Comparison of ENCODE assay signal across 23 cellular contexts in genomic region chr1:42251042-42251441, GRCh38.
DNase-seq lines count a peak whose midpoint lies in the region; ATAC-seq, FAIRE-seq and TF ChIP-seq lines count a peak whose summit lies in the region.
"Had no signal": no experiment of that assay in that cellular context is flagged by ENCODE, and none has a peak within 500 bp of the region (broad histone marks: within the 10 kb centered on the region; RNA-seq: fewer than 3 reads in every experiment).

No MANE protein-coding gene starts in this region.

- H3K79me2 ChIP-seq in HepG2 (ENCODE audit: insufficient read depth, low read length) (peaks cover 46% of the 10 kb centered on the region), K562 (ENCODE audit: control insufficient read depth, insufficient read depth, low read length) (peaks cover 51% of the 10 kb centered on the region)

- H3K9me3 ChIP-seq in HepG2 (ENCODE audit: low read length) (no peaks in the 10 kb centered on the region), right lobe of liver (peaks cover 0 to 4% (median 0%) of the 10 kb centered on the region in 4 donors), K562 (replicated peaks; ENCODE audit: control insufficient read depth, insufficient read depth, low read depth, low read length) (peaks cover 7% of the 10 kb centered on the region; the same call in 1 of the 2 replicates)
- H3K9me3 ChIP-seq: Caco-2 had no signal

- DNase-seq in HepG2 (ENCODE audit: low spot score) (no peak), right lobe of liver (no peak), SW480 (ENCODE audit: low spot score) (peak; percentile 5), K562 (ENCODE audit: extremely low read depth in 1 of 4, low spot score in 3 of 4) (no peak), glomerular visceral epithelial cell (ENCODE audit: extremely low spot score) (no peak), activated gamma-delta T cell treated with Interleukin-2 at 50 U/mL for 16 hours (no peak)
- no peak for DNase-seq in stimulated activated naive CD4-positive, alpha-beta T cell treated with Interleukin-2 at 50 U/mL for 16 hours (lab: John Stamatoyannopoulos, UW)
- DNase-seq: AML-193; Caco-2; Calu3; CD4-positive, alpha-beta T cell; CD8-positive, alpha-beta T cell; DMS79 treated with DMSO at 0.1 percent for 48 hours; GF-D8 had no signal

- no peak overlapping the region for H2AFZ ChIP-seq in HepG2 (ENCODE audit: low read length)
- H2AFZ ChIP-seq in K562 (ENCODE audit: low read depth, low read length), result no peak overlapping the region

- no peak for FAIRE-seq in HepG2 (lab: Jason Lieb, UNC)
- no peak for FAIRE-seq in K562 (lab: Jason Lieb, UNC)
- FAIRE-seq: A549, D721Med, G401.6, GM12878, GM12892, GM18507 had no signal

- H3K27me3 ChIP-seq in HepG2 (ENCODE audit: control insufficient read depth in 1 of 2, insufficient read depth in 2 of 2, low read length in 2 of 2) (no peaks in the 10 kb centered on the region), right lobe of liver (no peaks in the 10 kb centered on the region), K562 (ENCODE audit: control insufficient read depth in 2 of 2, insufficient read depth in 2 of 2, low read length in 2 of 2) (no peaks in the 10 kb centered on the region)
- H3K27me3 ChIP-seq: BLaER1 treated with 17β-estradiol and CSF1 and Interleukin-3, amounts not matched to agents 10 nM and 100 nM had no signal

- TF ChIP-seq RAD21 in HepG2 (CRISPR knock-in tag; IDR thresholded peaks at IDR 0.05) (no peak), K562 (CRISPR knock-in tag; conservative IDR thresholded peaks at IDR 0.05 in 1 of 2, IDR thresholded peaks at IDR 0.05 in 1 of 2) (no peak)

- no peak overlapping the region for H3K9ac ChIP-seq in HepG2 (ENCODE audit: insufficient read depth, low read depth, low read length)
- H3K9ac ChIP-seq in K562 (ENCODE audit: insufficient read depth in 1 of 2, low read depth in 2 of 2, low read length in 2 of 2), result no peak overlapping the region
- H3K9ac ChIP-seq: BLaER1 treated with 17β-estradiol and CSF1 and Interleukin-3, amounts not matched to agents 10 nM and 100 nM had no signal

- no peaks in the 10 kb centered on the region for H3K9me1 ChIP-seq in K562 (ENCODE audit: control insufficient read depth, insufficient read depth, low read length)

- BruUV-seq in HepG2 (replicated peaks; lab: Mats Ljungman, UMichigan) (no TSS peak), K562 (replicated peaks; lab: Mats Ljungman, UMichigan) (no TSS peak)

- TF ChIP-seq POLR2A in HepG2 (IDR thresholded peaks at IDR 0.05; ENCODE audit: insufficient read depth in 1 of 2, low read depth in 2 of 2, low read length in 2 of 2) (no peak), right lobe of liver (IDR thresholded peaks at IDR 0.05) (no peak), K562 (conservative IDR thresholded peaks at IDR 0.05) (no peak)

- H3K4me2 ChIP-seq in HepG2 (ENCODE audit: low read depth, low read length), result no peak overlapping the region
- H3K4me2 ChIP-seq in K562 (ENCODE audit: insufficient read depth, low read length), result no peak overlapping the region
- H3K4me2 ChIP-seq: A549; BLaER1 treated with 17β-estradiol and CSF1 and Interleukin-3, amounts not matched to agents 10 nM and 100 nM had no signal

- H4K20me1 ChIP-seq in HepG2 (ENCODE audit: insufficient read depth, low read length) (peaks cover 9% of the 10 kb centered on the region), K562 (replicated peaks; ENCODE audit: control insufficient read depth, insufficient read depth, low read length) (no peaks in the 10 kb centered on the region)

- TF ChIP-seq CTCF in HepG2 (CRISPR knock-in tag; IDR thresholded peaks at IDR 0.05), result no peak
- TF ChIP-seq CTCF in right lobe of liver (IDR thresholded peaks at IDR 0.05), result no peak
- TF ChIP-seq CTCF in K562 (IDR thresholded peaks at IDR 0.05 in 2 of 3, conservative IDR thresholded peaks at IDR 0.05 in 1 of 3; ENCODE audit: insufficient read depth in 2 of 3, low read depth in 1 of 3, low read length in 3 of 3), result no peak

- POLR2A ChIA-PET in HepG2 (lab: Yijun Ruan, JAX) (no interaction called here), K562 (lab: Yijun Ruan, JAX) (no interaction called here)

- TF ChIP-seq EP300 in HepG2 (IDR thresholded peaks at IDR 0.05; ENCODE audit: low read depth in 2 of 2, low read length in 2 of 2), result no peak
- TF ChIP-seq EP300 in HepG2 (CRISPR knock-in tag; IDR thresholded peaks at IDR 0.05; ENCODE audit: borderline replicate concordance), result no peak
- no peak for TF ChIP-seq EP300 in K562 (IDR thresholded peaks at IDR 0.05; ENCODE audit: low read length)

- H3K36me3 ChIP-seq in HepG2 (replicated peaks in 1 of 2; ENCODE audit: control insufficient read depth in 1 of 2, insufficient read depth in 2 of 2, low read length in 2 of 2), result no peaks in the 10 kb centered on the region; a peak in 2 of 5 replicates
- no peaks in the 10 kb centered on the region for H3K36me3 ChIP-seq in right lobe of liver
- H3K36me3 ChIP-seq in K562 (ENCODE audit: control insufficient read depth, insufficient read depth, low read length), result 0 out of 3 replicates have a peak, but pooled peaks cover 8% of the 10 kb centered on the region

- WGBS in HepG2 (ENCODE audit: low lambda C conversion rate), result 97% methylated on average over 1 of the region's 1 CpG
- WGBS in right lobe of liver (ENCODE audit: insufficient coverage, low coverage, low lambda C conversion rate, missing lambda C conversion rate), result 80% methylated on average over 1 of the region's 1 CpG
- 94% methylated on average over 1 of the region's 1 CpG for WGBS in K562 (ENCODE audit: insufficient coverage, low coverage, missing lambda C conversion rate)

- H3K4me1 ChIP-seq in HepG2 (ENCODE audit: insufficient read depth, low read length) (no peaks in the 10 kb centered on the region), right lobe of liver (no peaks in the 10 kb centered on the region), K562 (replicated peaks in 1 of 2; ENCODE audit: control insufficient read depth in 2 of 2, insufficient read depth in 2 of 2, low read length in 2 of 2) (no peaks in the 10 kb centered on the region)
- H3K4me1 ChIP-seq: A549, Caco-2 had no signal

- H3K27ac ChIP-seq in HepG2 (ENCODE audit: extremely low read length, insufficient read depth, low read length) (no peak overlapping the region), right lobe of liver (no peak overlapping the region), K562 (ENCODE audit: extremely low read depth, low read depth, low read length) (no peak overlapping the region)
- H3K27ac ChIP-seq: 22Rv1; A549; BLaER1 treated with 17β-estradiol and CSF1 and Interleukin-3, amounts not matched to agents 10 nM and 100 nM; C4-2B had no signal

- H3K4me3 ChIP-seq in HepG2 (replicated peaks in 1 of 3; ENCODE audit: insufficient read depth in 1 of 3, low read depth in 2 of 3, low read length in 3 of 3) (no peak overlapping the region), right lobe of liver (no peak overlapping the region), K562 (no peak overlapping the region)
- H3K4me3 ChIP-seq: A549; BLaER1 treated with 17β-estradiol and CSF1 and Interleukin-3, amounts not matched to agents 10 nM and 100 nM; GM12878 had no signal

- in situ Hi-C loops in HepG2 (cut with HindIII; ENCODE audit: extremely low pct_ligation_motif_present, low pct_unique_long_range_greater_than_20kb), result no loop called here
- in situ Hi-C loops in K562 (cut with MboI), result no loop called here

- CTCF ChIA-PET in HepG2 (lab: Yijun Ruan, JAX; ENCODE audit: low intra/inter-chr PET ratio, low total read pairs) (no interaction called here), K562 (lab: Yijun Ruan, JAX; ENCODE audit: low intra/inter-chr PET ratio) (no interaction called here)

- intact Hi-C loops in HepG2 (cut with micrococcal nuclease; ENCODE audit: unreplicated experiment) (no loop called here), right lobe of liver (cut with DNase I) (no loop called here), K562 (cut with micrococcal nuclease) (no loop called here)

- ATAC-seq in HepG2 (no peak), right lobe of liver (no peak), K562 (no peak)
- ATAC-seq: A549; CD8-positive, alpha-beta T cell; GM12878 had no signal

TF ChIP-seq in HepG2, 621 proteins besides CTCF, POLR2A, EP300 and RAD21:
- no peak for TF ChIP-seq KLF6 (CRISPR knock-in tag; IDR thresholded peaks at IDR 0.05)
- no peak for TF ChIP-seq ZFP41 (CRISPR knock-in tag; IDR thresholded peaks at IDR 0.05; ENCODE audit: borderline replicate concordance)
- TF ChIP-seq ZNF317 (CRISPR knock-in tag; IDR thresholded peaks at IDR 0.05), result peak; percentile 96
- no peak for TF ChIP-seq SETDB1 (CRISPR knock-in tag; IDR thresholded peaks at IDR 0.05; ENCODE audit: borderline replicate concordance)

TF ChIP-seq in K562, 482 proteins besides CTCF, POLR2A, EP300 and RAD21:
- TF ChIP-seq, protein P1, sequence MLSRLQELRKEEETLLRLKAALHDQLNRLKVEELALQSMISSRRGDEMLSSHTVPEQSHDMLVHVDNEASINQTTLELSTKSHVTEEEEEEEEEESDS (CRISPR knock-in tag; IDR thresholded peaks at IDR 0.05), result no peak
- TF ChIP-seq TRIM28 (IDR thresholded peaks at IDR 0.05) (0 out of 2 replicates have a peak, but pooled peaks have one; percentile 55), CBX3 (IDR thresholded peaks at IDR 0.05; ENCODE audit: borderline replicate concordance in 1 of 2, low read length in 2 of 2) (0 out of 3 replicates have a peak, but pooled peaks of 1 of the 2 experiments have one; percentile 62)
